In the genomic region with DNA sequence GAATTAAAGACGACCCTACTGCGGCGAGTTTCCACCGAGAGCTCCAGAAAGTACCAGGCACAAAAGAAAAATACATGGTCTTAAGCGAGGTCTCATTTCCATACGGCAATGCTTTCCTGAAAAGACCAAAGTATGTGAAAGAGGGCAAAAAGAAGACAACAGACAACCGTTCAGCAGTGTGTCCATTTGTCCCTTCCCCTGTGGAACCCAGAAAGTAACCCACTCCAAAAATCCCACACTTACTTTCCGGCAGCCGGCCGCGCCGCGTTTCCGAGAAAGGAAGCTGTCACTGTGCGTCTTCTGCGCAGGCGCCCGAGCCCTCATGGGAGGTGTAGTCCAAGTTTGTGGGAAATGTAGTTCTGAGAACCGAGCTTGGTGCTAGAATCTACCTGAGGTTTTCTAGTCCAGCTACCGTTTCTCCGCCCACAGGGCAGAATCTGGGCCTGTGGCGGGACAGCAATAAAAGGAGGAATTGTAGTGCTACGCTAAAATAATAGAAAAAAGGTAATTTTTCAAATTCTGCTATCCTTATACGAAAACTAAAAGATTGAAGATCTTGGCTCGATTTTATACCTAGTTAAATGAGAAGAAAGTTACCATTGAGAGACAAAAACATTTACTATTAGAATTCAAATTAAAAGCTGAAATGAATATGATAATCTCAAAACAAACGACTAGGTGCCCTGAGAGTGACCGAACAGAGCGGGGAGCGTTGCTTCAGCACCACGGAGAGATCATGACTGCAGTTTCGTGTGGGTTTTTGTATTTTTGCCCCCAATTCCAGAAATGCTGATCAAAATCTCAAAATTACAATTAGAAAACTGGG, we compare ENCODE assay signal across 1 cellular context.
TF ChIP-seq lines count a peak whose summit lies in the region.

Gene PUS3, minus strand, starts transcription at position 280 of the 826 bp plus-strand sequence. CDS start 6,922 bp downstream, outside the sequence.

TF ChIP-seq in IMR-90, 13 proteins besides CTCF, POLR2A, EP300 and RAD21:
- TF ChIP-seq USF2 (IDR thresholded peaks at IDR 0.05; ENCODE audit: low read depth, low read length) (no peak), MAZ (IDR thresholded peaks at IDR 0.05; ENCODE audit: borderline replicate concordance, low read depth, low read length) (no peak), MAFK (IDR thresholded peaks at IDR 0.05; ENCODE audit: low read depth, low read length) (no peak), MXI1 (IDR thresholded peaks at IDR 0.05; ENCODE audit: borderline replicate concordance, low read depth, low read length) (peak; percentile 92)
TF ChIP-seq in IMR-90: peak in this region for 1.
